Comparison of ENCODE assay signal across 27 cellular contexts in the genomic region with DNA sequence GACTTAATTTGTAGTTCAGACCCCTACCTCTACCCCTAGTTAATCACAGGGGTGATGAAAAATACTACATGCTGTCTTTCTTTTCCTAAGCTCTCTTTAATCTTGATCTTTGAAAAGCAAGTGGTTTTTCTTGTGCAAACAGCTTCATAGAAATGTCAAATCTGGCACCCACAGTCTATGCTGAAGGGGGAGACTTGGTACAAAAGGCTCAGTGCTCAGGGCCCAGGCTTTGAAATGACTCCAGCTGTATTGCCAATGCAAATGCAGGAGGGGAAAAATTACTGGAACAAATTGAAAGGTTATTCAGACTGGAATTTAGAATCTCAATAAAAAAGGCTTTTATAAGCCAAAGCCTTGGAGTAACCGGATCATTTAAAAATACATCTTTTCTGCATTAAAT.
"Had no signal": no experiment of that assay in that cellular context is flagged by ENCODE, and none has a peak within 500 bp of the region (broad histone marks: within the 10 kb centered on the region; RNA-seq: fewer than 3 reads in every experiment).

No MANE protein-coding gene starts in this region.

- H3K27ac ChIP-seq: colonic mucosa, heart left ventricle, sigmoid colon, upper lobe of left lung, vagina had no signal

- H3K9me3 Mint-ChIP-seq: activated T-cell treated with anti-CD3 and anti-CD28 coated beads, Interleukin-2, amount 50 U/mL, for 72 hours; stimulated activated effector memory CD8-positive, alpha-beta T cell treated with anti-CD3 and anti-CD28 coated beads, Interleukin-12 subunit alpha, Interleukin-12 subunit beta, amount 100 ng/mL, for 72 hours; stimulated activated naive CD8-positive, alpha-beta T cell treated with anti-CD3 and anti-CD28 coated beads, Interleukin-15, amount 100 ng/mL, for 72 hours had no signal

- ATAC-seq: activated naive CD4-positive, alpha-beta T cell treated with anti-CD3 and anti-CD28 coated beads, Interleukin-2, amount 50 U/mL, for 72 hours; activated T-cell treated with anti-CD3 and anti-CD28 coated beads, Interleukin-2, amount 50 U/mL, for 72 hours; esophagus mucosa; heart left ventricle; left colon; naive thymus-derived CD4-positive, alpha-beta T cell; stimulated activated effector memory CD8-positive, alpha-beta T cell treated with anti-CD3 and anti-CD28 coated beads, Interleukin-12 subunit alpha, Interleukin-12 subunit beta, amount 100 ng/mL, for 72 hours; stimulated activated naive CD8-positive, alpha-beta T cell treated with anti-CD3 and anti-CD28 coated beads, Interleukin-15, amount 100 ng/mL, for 72 hours had no signal

- DNase-seq: activated CD4-positive, alpha-beta T cell treated with anti-CD3 and anti-CD28 coated beads for 4 hours; activated CD4-positive, alpha-beta T cell treated with anti-CD3 and anti-CD28 coated beads, Interleukin-2, amount 50 U/mL, for 4 hours; activated naive CD4-positive, alpha-beta T cell; activated T-cell treated with anti-CD3 and anti-CD28 coated beads for 4 hours; activated T-cell treated with anti-CD3 and anti-CD28 coated beads, Interleukin-2, amount 50 U/mL, for 72 hours; colonic mucosa; dorsolateral prefrontal cortex; foreskin fibroblast; heart left ventricle; immature natural killer cell; kidney; left colon; mammary epithelial cell; naive thymus-derived CD4-positive, alpha-beta T cell; sigmoid colon; small intestine; stimulated activated CD4-positive, alpha-beta T cell treated with anti-CD3 and anti-CD28 coated beads, Interleukin-4, amount 100 ng/mL, for 24 hours; stimulated activated naive CD8-positive, alpha-beta T cell treated with anti-CD3 and anti-CD28 coated beads, Interleukin-15, amount 100 ng/mL, for 72 hours; T-helper 1 cell; upper lobe of left lung had no signal

- H3K4me3 Mint-ChIP-seq: activated T-cell treated with anti-CD3 and anti-CD28 coated beads, Interleukin-2, amount 50 U/mL, for 72 hours; immature natural killer cell; mesothelial cell of epicardium; naive thymus-derived CD4-positive, alpha-beta T cell; stimulated activated effector memory CD8-positive, alpha-beta T cell treated with anti-CD3 and anti-CD28 coated beads, Interleukin-12 subunit alpha, Interleukin-12 subunit beta, amount 100 ng/mL, for 72 hours; stimulated activated naive CD8-positive, alpha-beta T cell treated with anti-CD3 and anti-CD28 coated beads, Interleukin-15, amount 100 ng/mL, for 72 hours; T-helper 2 cell treated with Interferon-gamma antibody and Interleukin-4, amounts not matched to agents 5 μg/mL and 100 μg/mL, for 36 hours had no signal

- H3K4me1 Mint-ChIP-seq: immature natural killer cell; mesothelial cell of epicardium; naive thymus-derived CD4-positive, alpha-beta T cell; stimulated activated effector memory CD8-positive, alpha-beta T cell treated with anti-CD3 and anti-CD28 coated beads, Interleukin-12 subunit alpha, Interleukin-12 subunit beta, amount 100 ng/mL, for 72 hours; stimulated activated naive CD8-positive, alpha-beta T cell treated with anti-CD3 and anti-CD28 coated beads, Interleukin-15, amount 100 ng/mL, for 72 hours had no signal

- H3K36me3 Mint-ChIP-seq: activated naive CD4-positive, alpha-beta T cell treated with anti-CD3 and anti-CD28 coated beads, Interleukin-2, amount 50 U/mL, for 72 hours; immature natural killer cell; mesothelial cell of epicardium; naive thymus-derived CD4-positive, alpha-beta T cell; stimulated activated effector memory CD8-positive, alpha-beta T cell treated with anti-CD3 and anti-CD28 coated beads, Interleukin-12 subunit alpha, Interleukin-12 subunit beta, amount 100 ng/mL, for 72 hours had no signal

- H3K27me3 ChIP-seq: colonic mucosa, dorsolateral prefrontal cortex, heart left ventricle, sigmoid colon, upper lobe of left lung, vagina had no signal

- H3K9me3 ChIP-seq: colonic mucosa, sigmoid colon, upper lobe of left lung, vagina had no signal

- H3K27me3 Mint-ChIP-seq: progenitor cell of endocrine pancreas; stimulated activated naive CD8-positive, alpha-beta T cell treated with anti-CD3 and anti-CD28 coated beads, Interleukin-15, amount 100 ng/mL, for 72 hours had no signal

- H3K27ac Mint-ChIP-seq: activated naive CD4-positive, alpha-beta T cell treated with anti-CD3 and anti-CD28 coated beads, Interleukin-2, amount 50 U/mL, for 72 hours; activated T-cell treated with anti-CD3 and anti-CD28 coated beads, Interleukin-2, amount 50 U/mL, for 72 hours; immature natural killer cell; mesothelial cell of epicardium; naive thymus-derived CD4-positive, alpha-beta T cell; progenitor cell of endocrine pancreas; stimulated activated effector memory CD8-positive, alpha-beta T cell treated with anti-CD3 and anti-CD28 coated beads, Interleukin-12 subunit alpha, Interleukin-12 subunit beta, amount 100 ng/mL, for 72 hours; T-helper 2 cell treated with Interferon-gamma antibody and Interleukin-4, amounts not matched to agents 5 μg/mL and 100 μg/mL, for 36 hours had no signal

- H3K4me1 ChIP-seq: colonic mucosa, sigmoid colon, upper lobe of left lung had no signal
